In the genomic region with DNA sequence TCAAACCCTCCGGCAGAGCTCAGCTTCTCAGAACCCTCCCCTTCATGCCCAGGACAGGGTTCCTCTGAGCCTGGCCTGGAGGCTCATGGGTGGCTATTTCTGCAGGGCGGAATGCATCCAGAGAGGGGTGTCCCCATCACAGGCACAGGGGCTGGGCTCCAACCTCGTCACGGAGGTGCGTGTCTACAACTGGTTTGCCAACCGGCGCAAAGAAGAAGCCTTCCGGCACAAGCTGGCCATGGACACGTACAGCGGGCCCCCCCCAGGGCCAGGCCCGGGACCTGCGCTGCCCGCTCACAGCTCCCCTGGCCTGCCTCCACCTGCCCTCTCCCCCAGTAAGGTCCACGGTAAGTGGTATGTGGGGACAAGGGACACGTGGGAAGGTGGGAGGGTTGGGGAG, we compare ENCODE assay signal across 23 cellular contexts. TPM values are rescaled to one million over a fixed set of nuclear protein-coding genes. Genes with fewer than 3 reads are reported as not detected.
"Had no signal": no experiment of that assay in that cellular context is flagged by ENCODE, and none has a peak within 500 bp of the region (broad histone marks: within the 10 kb centered on the region; RNA-seq: fewer than 3 reads in every experiment).

No MANE protein-coding gene starts in this region.

- H3K9me3 ChIP-seq: SK-N-SH had no signal

- H3K27ac ChIP-seq: KMS-11, RWPE1 had no signal

- H3K4me3 ChIP-seq: K562 had no signal

- H3K9me2 ChIP-seq: SK-N-SH had no signal

- H3K4me2 ChIP-seq: KMS-11, SK-N-SH had no signal

- DNase-seq: Kasumi-1, MM.1S, NCI-H1092 treated with DMSO at 0.1 percent for 48 hours, NCI-H1436, NCI-H187, NCI-H2029, NCI-H2081 treated with DMSO at 0.1 percent for 48 hours, NCI-H2171, NCI-H226, NCI-H446, NCI-H510A, NCI-H524 treated with DMSO at 0.1 percent for 48 hours, NCI-H774, SHP77, SK-N-SH, SW 1271 had no signal

- H3K9ac ChIP-seq: KMS-11, SK-N-SH had no signal

- ATAC-seq: Panc1 had no signal

RNA-seq across cellular contexts. Expression of a gene that starts 15.7 kb away (rescaled TPM):
- total RNA-seq: K562, M059J, SK-MEL-5 had no signal
- polyA plus RNA-seq: IgD-negative memory B cell, K562, SK-N-SH had no signal

RNA-seq across cellular contexts. Expression of a gene that starts 45.0 kb away (rescaled TPM):
- polyA plus RNA-seq: K562 had no signal
